Comparison of ENCODE assay signal across 8 cellular contexts in genomic region chr14:93184391-93185332, GRCh38. TPM values are rescaled to one million over a fixed set of nuclear protein-coding genes. Genes with fewer than 3 reads are reported as not detected.
A peak's percentile ranks its signal among the peaks of the same experiment; 100 is the strongest.
DNase-seq lines count a peak whose midpoint lies in the region; ATAC-seq lines count a peak whose summit lies in the region.

LYSET (plus strand) TSS chr14:93185317; CDS start chr14:93185406, 89 bp downstream.
MOAP1 (minus strand) TSS chr14:93184897; CDS start chr14:93184242, 655 bp downstream.

- DNase-seq in COLO829 (ENCODE audit: low spot score) (peak; percentile 67), NOMO-1 treated with DMSO at 0.1 percent for 48 hours (lab: John Stamatoyannopoulos, UW; ENCODE audit: unreplicated experiment) (peak; percentile 77), epidermal melanocyte (ENCODE audit: insufficient read length, low spot score) (peak; percentile 59), mucosa of gallbladder (ENCODE audit: low spot score) (peak; percentile 89)
- DNase-seq in activated CD8-positive, alpha-beta memory T cell treated with anti-CD3 and anti-CD28 coated beads, Interleukin-2, amount 50 U/mL, for 24 hours (ENCODE audit: extremely low read depth): peak; percentile 52
- DNase-seq in stimulated activated CD8-positive, alpha-beta memory T cell treated with anti-CD3 and anti-CD28 coated beads, Interleukin-4, amount 100 ng/mL, for 4 hours (ENCODE audit: low read depth in 2 of 2, low spot score in 1 of 2): peak; percentile 66 to 78

- ATAC-seq in GM19397 (IDR thresholded peaks at IDR 0.05; ENCODE audit: unreplicated experiment) (peak; percentile 82), HG03565 (IDR thresholded peaks at IDR 0.05; ENCODE audit: unreplicated experiment) (peak; percentile 73)

RNA-seq across cellular contexts. Expression of gene LYSET, which starts in this region (rescaled TPM):
- 30.6 TPM for total RNA-seq in mucosa of gallbladder

RNA-seq across cellular contexts. Expression of gene MOAP1, which starts in this region (rescaled TPM):
- 46.2 TPM for total RNA-seq in mucosa of gallbladder

Comparison
In these comparisons a context has a peak if more than half of its experiments do, and no peak if none do; other contexts are left out.
1. Peak in every context shown above with its lines: DNase-seq and ATAC-seq.